In genomic region chr21:25583370-25584133, GRCh38 we compare ENCODE assay signal across 17 cellular contexts. TPM values are rescaled to one million over a fixed set of nuclear protein-coding genes. Genes with fewer than 3 reads are reported as not detected.
DNase-seq lines count a peak whose midpoint lies in the region; ATAC-seq lines count a peak whose summit lies in the region.
"Had no signal": no experiment of that assay in that cellular context is flagged by ENCODE, and none has a peak within 500 bp of the region (broad histone marks: within the 10 kb centered on the region; RNA-seq: fewer than 3 reads in every experiment).

No MANE protein-coding gene starts in this region.

- no peak overlapping the region for H3K4me3 Mint-ChIP-seq in IgD-negative memory B cell
- H3K4me3 Mint-ChIP-seq in activated naive CD4-positive, alpha-beta T cell treated with anti-CD3 and anti-CD28 coated beads, Interleukin-2, amount 50 U/mL, for 24 hours = peak overlapping the region; percentile 26
- H3K4me3 Mint-ChIP-seq in stimulated activated memory B cell treated with anti-CD40 and anti-IgM and Interleukin-4, amounts not matched to agents 10 μg/mL and 1 μg/mL and 100 μg/mL, for 72 hours = no peak overlapping the region

- H3K9me3 Mint-ChIP-seq in IgD-negative memory B cell = no peaks in the 10 kb centered on the region
- no peaks in the 10 kb centered on the region for H3K9me3 Mint-ChIP-seq in activated naive CD4-positive, alpha-beta T cell treated with anti-CD3 and anti-CD28 coated beads, Interleukin-2, amount 50 U/mL, for 24 hours
- H3K9me3 Mint-ChIP-seq in stimulated activated memory B cell treated with anti-CD40 and anti-IgM and Interleukin-4, amounts not matched to agents 10 μg/mL and 1 μg/mL and 100 μg/mL, for 72 hours = no peaks in the 10 kb centered on the region

- peak; percentile 70 for DNase-seq in activated effector memory CD4-positive, alpha-beta T cell treated with anti-CD3 and anti-CD28 coated beads, Interleukin-2, amount 50 U/mL, for 16 hours
- DNase-seq in activated effector memory CD4-positive, alpha-beta T cell treated with Interleukin-2 at 50 U/mL for 16 hours = no peak
- DNase-seq: GDM1, glutamatergic neuron, GOT3, IMR-90, MV-4-11, NCI-H2081 treated with DMSO at 0.1 percent for 48 hours, NCI-H748 treated with DMSO at 0.1 percent for 48 hours, SK-N-SH, tibial artery had no signal

- H3K27ac Mint-ChIP-seq in IgD-negative memory B cell = peak overlapping the region; percentile 0 to 78 (median 47)
- peak overlapping the region; percentile 90 for H3K27ac Mint-ChIP-seq in activated naive CD4-positive, alpha-beta T cell treated with anti-CD3 and anti-CD28 coated beads, Interleukin-2, amount 50 U/mL, for 24 hours
- H3K27ac Mint-ChIP-seq in stimulated activated memory B cell treated with anti-CD40 and anti-IgM and Interleukin-4, amounts not matched to agents 10 μg/mL and 1 μg/mL and 100 μg/mL, for 72 hours = peak overlapping the region; percentile 65

- ATAC-seq in stimulated activated memory B cell treated with anti-CD40 and anti-IgM and Interleukin-4, amounts not matched to agents 10 μg/mL and 1 μg/mL and 100 μg/mL, for 72 hours = peak; percentile 65
- ATAC-seq in GM19395 (IDR thresholded peaks at IDR 0.05; ENCODE audit: unreplicated experiment) = no peak
- ATAC-seq in GM21717 (IDR thresholded peaks at IDR 0.05; ENCODE audit: unreplicated experiment) = no peak
- ATAC-seq: Panc1 had no signal

- peaks cover 9 to 28% (median 18%) of the 10 kb centered on the region in 3 donors for H3K4me1 Mint-ChIP-seq in IgD-negative memory B cell
- peaks cover 47% of the 10 kb centered on the region for H3K4me1 Mint-ChIP-seq in activated naive CD4-positive, alpha-beta T cell treated with anti-CD3 and anti-CD28 coated beads, Interleukin-2, amount 50 U/mL, for 24 hours
- H3K4me1 Mint-ChIP-seq in stimulated activated memory B cell treated with anti-CD40 and anti-IgM and Interleukin-4, amounts not matched to agents 10 μg/mL and 1 μg/mL and 100 μg/mL, for 72 hours = peaks cover 35% of the 10 kb centered on the region

- H3K36me3 Mint-ChIP-seq in IgD-negative memory B cell = peaks cover 5% of the 10 kb centered on the region
- peaks cover 28% of the 10 kb centered on the region for H3K36me3 Mint-ChIP-seq in activated naive CD4-positive, alpha-beta T cell treated with anti-CD3 and anti-CD28 coated beads, Interleukin-2, amount 50 U/mL, for 24 hours
- H3K36me3 Mint-ChIP-seq in stimulated activated memory B cell treated with anti-CD40 and anti-IgM and Interleukin-4, amounts not matched to agents 10 μg/mL and 1 μg/mL and 100 μg/mL, for 72 hours = peaks cover 50% of the 10 kb centered on the region

- no peaks in the 10 kb centered on the region for H3K27me3 Mint-ChIP-seq in IgD-negative memory B cell
- H3K27me3 Mint-ChIP-seq in activated naive CD4-positive, alpha-beta T cell treated with anti-CD3 and anti-CD28 coated beads, Interleukin-2, amount 50 U/mL, for 24 hours = no peaks in the 10 kb centered on the region
- no peaks in the 10 kb centered on the region for H3K27me3 Mint-ChIP-seq in stimulated activated memory B cell treated with anti-CD40 and anti-IgM and Interleukin-4, amounts not matched to agents 10 μg/mL and 1 μg/mL and 100 μg/mL, for 72 hours

RNA-seq across cellular contexts. Expression of gene MRPL39, which starts 23.7 kb away (rescaled TPM):
- polyA plus RNA-seq in IgD-negative memory B cell = 36.8 TPM

RNA-seq across cellular contexts. Expression of gene JAM2, which starts 55.5 kb away (rescaled TPM):
- 0.15 TPM for polyA plus RNA-seq in IgD-negative memory B cell
